31 cellular contexts compared by ENCODE assay signal in genomic region chr14:65034021-65034420, GRCh38.
"Had no signal": no experiment of that assay in that cellular context is flagged by ENCODE, and none has a peak within 500 bp of the region (broad histone marks: within the 10 kb centered on the region; RNA-seq: fewer than 3 reads in every experiment).

No MANE protein-coding gene starts in this region.

- H3K27me3 Mint-ChIP-seq: activated B cell treated with CpG ODN at 0.5 μM for 24 hours; activated CD8-positive, alpha-beta T cell treated with anti-CD3 and anti-CD28 coated beads for 36 hours; activated naive CD8-positive, alpha-beta T cell; activated T-helper 17 cell treated with anti-CD3 and anti-CD28 coated beads, Interleukin-2, amount 50 U/mL, for 72 hours; central memory CD8-positive, alpha-beta T cell had no signal

- H3K9me3 Mint-ChIP-seq: activated B cell treated with CpG ODN at 0.5 μM for 24 hours; activated CD8-positive, alpha-beta T cell treated with anti-CD3 and anti-CD28 coated beads for 36 hours; activated T-cell treated with anti-CD3 and anti-CD28 coated beads, Interleukin-2, amount 50 U/mL, for 4 hours; activated T-helper 17 cell treated with anti-CD3 and anti-CD28 coated beads, Interleukin-2, amount 50 U/mL, for 72 hours; central memory CD8-positive, alpha-beta T cell; T-helper 1 cell treated with Interleukin-12 subunit alpha and Interleukin-12 subunit beta and Interleukin-4 antibody, amounts not matched to agents 30 μg/mL and 1 μg/mL, for 36 hours; T-helper 2 cell treated with Interferon-gamma antibody and Interleukin-4, amounts not matched to agents 5 μg/mL and 100 μg/mL, for 36 hours had no signal

- H3K4me3 ChIP-seq: colonic mucosa, esophagus squamous epithelium, gastroesophageal sphincter had no signal

- H3K4me1 Mint-ChIP-seq: activated B cell treated with CpG ODN at 0.5 μM for 24 hours; central memory CD8-positive, alpha-beta T cell had no signal

- H3K4me3 Mint-ChIP-seq: activated B cell treated with CpG ODN at 0.5 μM for 24 hours; activated CD8-positive, alpha-beta T cell treated with anti-CD3 and anti-CD28 coated beads for 36 hours; activated naive CD8-positive, alpha-beta T cell; activated T-cell treated with anti-CD3 and anti-CD28 coated beads, Interleukin-2, amount 50 U/mL, for 4 hours; activated T-helper 17 cell treated with anti-CD3 and anti-CD28 coated beads, Interleukin-2, amount 50 U/mL, for 72 hours; central memory CD8-positive, alpha-beta T cell; T-helper 1 cell treated with Interleukin-12 subunit alpha and Interleukin-12 subunit beta and Interleukin-4 antibody, amounts not matched to agents 30 μg/mL and 1 μg/mL, for 36 hours; T-helper 2 cell treated with Interferon-gamma antibody and Interleukin-4, amounts not matched to agents 5 μg/mL and 100 μg/mL, for 36 hours had no signal

- H3K27ac ChIP-seq: brain microvascular endothelial cell, colonic mucosa, epithelial cell of prostate, WERI-Rb-1 had no signal

- H3K36me3 ChIP-seq: colonic mucosa had no signal

- DNase-seq: activated B cell treated with CpG ODN at 0.5 μM for 24 hours; activated CD4-positive, alpha-beta T cell treated with anti-CD3 and anti-CD28 coated beads for 48 hours; activated CD4-positive, alpha-beta T cell treated with anti-CD3 and anti-CD28 coated beads, Interleukin-2, amount 50 U/mL, for 1 hour; activated CD4-positive, alpha-beta T cell treated with anti-CD3 and anti-CD28 coated beads, Interleukin-2, amount 50 U/mL, for 48 hours; activated CD8-positive, alpha-beta memory T cell treated with anti-CD3 and anti-CD28 coated beads for 24 hours; activated CD8-positive, alpha-beta T cell treated with anti-CD3 and anti-CD28 coated beads for 36 hours; activated effector memory CD4-positive, alpha-beta T cell treated with Interleukin-2 at 50 U/mL for 16 hours; activated gamma-delta T cell treated with Interleukin-2 at 50 U/mL for 16 hours; activated naive CD4-positive, alpha-beta T cell treated with anti-CD3 and anti-CD28 coated beads, Interleukin-2, amount 50 U/mL, for 16 hours; activated naive CD4-positive, alpha-beta T cell treated with Interleukin-2 at 50 U/mL for 16 hours; activated T-cell treated with anti-CD3 and anti-CD28 coated beads, Interleukin-2, amount 50 U/mL, for 4 hours; amniotic stem cell; brain microvascular endothelial cell; colonic mucosa; effector CD8-positive, alpha-beta T cell; esophagus squamous epithelium; foreskin melanocyte; T1000; WERI-Rb-1 had no signal

- H3K4me1 ChIP-seq: colonic mucosa had no signal

- ATAC-seq: activated CD4-positive, CD25-positive, alpha-beta regulatory T cell treated with anti-CD3 and anti-CD28 coated beads, Interleukin-2, amount 50 U/mL, for 24 hours; activated CD8-positive, alpha-beta T cell treated with anti-CD3 and anti-CD28 coated beads for 36 hours; activated T-cell treated with anti-CD3 and anti-CD28 coated beads, Interleukin-2, amount 50 U/mL, for 4 hours; activated T-helper 17 cell treated with anti-CD3 and anti-CD28 coated beads, Interleukin-2, amount 50 U/mL, for 72 hours; gastroesophageal sphincter had no signal

- H3K27me3 ChIP-seq: brain microvascular endothelial cell, colonic mucosa, esophagus squamous epithelium, gastroesophageal sphincter had no signal

- FAIRE-seq: astrocyte, bronchial epithelial cell, endometrium, endothelial cell of umbilical vein had no signal

- H3K27ac Mint-ChIP-seq: activated B cell treated with CpG ODN at 0.5 μM for 24 hours; activated CD8-positive, alpha-beta T cell treated with anti-CD3 and anti-CD28 coated beads for 36 hours; activated T-helper 17 cell treated with anti-CD3 and anti-CD28 coated beads, Interleukin-2, amount 50 U/mL, for 72 hours; T-helper 1 cell treated with Interleukin-12 subunit alpha and Interleukin-12 subunit beta and Interleukin-4 antibody, amounts not matched to agents 30 μg/mL and 1 μg/mL, for 36 hours; T-helper 2 cell treated with Interferon-gamma antibody and Interleukin-4, amounts not matched to agents 5 μg/mL and 100 μg/mL, for 36 hours had no signal

- H3K9me3 ChIP-seq: colonic mucosa, esophagus squamous epithelium, gastroesophageal sphincter had no signal
